In the genomic region with DNA sequence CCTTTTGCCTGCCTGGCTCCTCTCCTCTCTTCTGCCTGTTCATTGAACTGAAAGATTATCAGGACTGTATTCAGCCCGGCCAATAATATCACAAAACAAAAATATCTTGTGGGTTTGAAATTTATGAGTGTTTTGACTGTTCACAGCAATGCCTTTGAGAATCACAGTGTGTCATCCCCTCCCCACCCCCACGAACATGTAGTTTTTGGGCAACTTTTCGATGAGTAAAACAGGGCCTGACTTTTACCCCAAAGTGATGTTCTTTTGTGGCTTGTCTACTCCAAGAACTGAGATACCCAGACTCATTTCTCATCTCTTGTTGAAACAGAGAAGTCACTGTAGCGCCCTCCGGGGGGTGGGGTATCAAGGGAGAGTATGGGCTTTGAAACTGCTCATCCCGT, we compare ENCODE assay signal across 17 cellular contexts.
DNase-seq lines count a peak whose midpoint lies in the region; ATAC-seq, FAIRE-seq and TF ChIP-seq lines count a peak whose summit lies in the region.
"Had no signal": no experiment of that assay in that cellular context is flagged by ENCODE, and none has a peak within 500 bp of the region (broad histone marks: within the 10 kb centered on the region; RNA-seq: fewer than 3 reads in every experiment).

No MANE protein-coding gene starts in this region.

- no peak for FAIRE-seq in GM12891 (lab: Jason Lieb, UNC)
- FAIRE-seq: keratinocyte had no signal

- peaks cover 22% of the 10 kb centered on the region for H3K36me3 Mint-ChIP-seq in activated CD8-positive, alpha-beta memory T cell treated with anti-CD3 and anti-CD28 coated beads, Interleukin-2, amount 10 ng/mL, durations not matched to agents 7 days and 5 days
- peaks cover 63% of the 10 kb centered on the region for H3K36me3 Mint-ChIP-seq in activated T-helper 17 cell treated with anti-CD3 and anti-CD28 coated beads, Interleukin-2, amount 50 U/mL, for 72 hours (ENCODE audit: low read depth)
- H3K36me3 Mint-ChIP-seq in stimulated activated naive B cell treated with anti-CD40 and anti-IgM and Interleukin-4, amounts not matched to agents 10 μg/mL and 1 μg/mL and 100 μg/mL, for 72 hours: peaks cover 8 to 13% of the 10 kb centered on the region in 2 donors
- H3K36me3 Mint-ChIP-seq: brain had no signal

- H3K4me3 Mint-ChIP-seq in activated CD8-positive, alpha-beta memory T cell treated with anti-CD3 and anti-CD28 coated beads, Interleukin-2, amount 10 ng/mL, durations not matched to agents 7 days and 5 days: no peak overlapping the region
- no peak overlapping the region for H3K4me3 Mint-ChIP-seq in activated T-helper 17 cell treated with anti-CD3 and anti-CD28 coated beads, Interleukin-2, amount 50 U/mL, for 72 hours
- no peak overlapping the region for H3K4me3 Mint-ChIP-seq in stimulated activated naive B cell treated with anti-CD40 and anti-IgM and Interleukin-4, amounts not matched to agents 10 μg/mL and 1 μg/mL and 100 μg/mL, for 72 hours
- H3K4me3 Mint-ChIP-seq: brain; CD4-positive, alpha-beta T cell had no signal

- H3K27me3 ChIP-seq in spleen (replicated peaks in 1 of 7): no peaks in the 10 kb centered on the region
- H3K27me3 ChIP-seq: heart right ventricle, right atrium auricular region, transverse colon had no signal

- peak overlapping the region; percentile 62 for H3K27ac Mint-ChIP-seq in activated CD8-positive, alpha-beta memory T cell treated with anti-CD3 and anti-CD28 coated beads, Interleukin-2, amount 10 ng/mL, durations not matched to agents 7 days and 5 days
- no peak overlapping the region for H3K27ac Mint-ChIP-seq in activated T-helper 17 cell treated with anti-CD3 and anti-CD28 coated beads, Interleukin-2, amount 50 U/mL, for 72 hours
- no peak overlapping the region for H3K27ac Mint-ChIP-seq in stimulated activated naive B cell treated with anti-CD40 and anti-IgM and Interleukin-4, amounts not matched to agents 10 μg/mL and 1 μg/mL and 100 μg/mL, for 72 hours
- H3K27ac Mint-ChIP-seq: brain; CD4-positive, alpha-beta T cell had no signal

- TF ChIP-seq POLR2A in GM12891 (IDR thresholded peaks at IDR 0.05; ENCODE audit: low read depth, low read length): no peak
- no peak for TF ChIP-seq POLR2A in spleen (IDR thresholded peaks at IDR 0.05)

- no peaks in the 10 kb centered on the region for H3K27me3 Mint-ChIP-seq in activated CD8-positive, alpha-beta memory T cell treated with anti-CD3 and anti-CD28 coated beads, Interleukin-2, amount 10 ng/mL, durations not matched to agents 7 days and 5 days
- no peaks in the 10 kb centered on the region for H3K27me3 Mint-ChIP-seq in activated T-helper 17 cell treated with anti-CD3 and anti-CD28 coated beads, Interleukin-2, amount 50 U/mL, for 72 hours
- H3K27me3 Mint-ChIP-seq in stimulated activated naive B cell treated with anti-CD40 and anti-IgM and Interleukin-4, amounts not matched to agents 10 μg/mL and 1 μg/mL and 100 μg/mL, for 72 hours: no peaks in the 10 kb centered on the region
- H3K27me3 Mint-ChIP-seq: brain had no signal

- H3K9me3 Mint-ChIP-seq in activated CD8-positive, alpha-beta memory T cell treated with anti-CD3 and anti-CD28 coated beads, Interleukin-2, amount 10 ng/mL, durations not matched to agents 7 days and 5 days (ENCODE audit: low read depth): peaks cover 4% of the 10 kb centered on the region
- H3K9me3 Mint-ChIP-seq in activated T-helper 17 cell treated with anti-CD3 and anti-CD28 coated beads, Interleukin-2, amount 50 U/mL, for 72 hours: peaks cover 3% of the 10 kb centered on the region
- no peaks in the 10 kb centered on the region for H3K9me3 Mint-ChIP-seq in stimulated activated naive B cell treated with anti-CD40 and anti-IgM and Interleukin-4, amounts not matched to agents 10 μg/mL and 1 μg/mL and 100 μg/mL, for 72 hours
- H3K9me3 Mint-ChIP-seq: CD4-positive, alpha-beta T cell had no signal

- peaks cover 5 to 11% (median 10%) of the 10 kb centered on the region in 6 donors for H3K4me1 ChIP-seq in spleen

- H3K4me1 Mint-ChIP-seq in activated CD8-positive, alpha-beta memory T cell treated with anti-CD3 and anti-CD28 coated beads, Interleukin-2, amount 10 ng/mL, durations not matched to agents 7 days and 5 days: peaks cover 77% of the 10 kb centered on the region
- peaks cover 64% of the 10 kb centered on the region for H3K4me1 Mint-ChIP-seq in activated T-helper 17 cell treated with anti-CD3 and anti-CD28 coated beads, Interleukin-2, amount 50 U/mL, for 72 hours
- H3K4me1 Mint-ChIP-seq in stimulated activated naive B cell treated with anti-CD40 and anti-IgM and Interleukin-4, amounts not matched to agents 10 μg/mL and 1 μg/mL and 100 μg/mL, for 72 hours: peaks cover 5 to 10% of the 10 kb centered on the region in 2 donors

- 64 to 80% (median 70%) methylated on average over 6 of the region's 6 CpGs for WGBS in spleen, 5 donors

- no peaks in the 10 kb centered on the region for H3K36me3 ChIP-seq in spleen
- H3K36me3 ChIP-seq: heart right ventricle, right atrium auricular region, transverse colon had no signal

- peak; percentile 80 for DNase-seq in activated CD8-positive, alpha-beta memory T cell treated with anti-CD3 and anti-CD28 coated beads, Interleukin-2, amount 10 ng/mL, durations not matched to agents 7 days and 5 days
- no peak for DNase-seq in activated CD8-positive, alpha-beta memory T cell treated with anti-CD3 and anti-CD28 coated beads, Interleukin-2, amount 50 U/mL, for 4 hours
- peak; percentile 85 for DNase-seq in stimulated activated CD4-positive, alpha-beta T cell treated with anti-CD3 and anti-CD28 coated beads, Interleukin-15, amount 100 ng/mL, for 24 hours
- no peak for DNase-seq in stimulated activated naive B cell treated with anti-CD40 and anti-IgM and Interleukin-4, amounts not matched to agents 10 μg/mL and 1 μg/mL and 100 μg/mL, for 72 hours
- DNase-seq in GM12891 (ENCODE audit: insufficient read length, low spot score): no peak
- DNase-seq in spleen: no peak
- DNase-seq: activated gamma-delta T cell treated with Interleukin-2 at 50 U/mL for 16 hours; CD4-positive, alpha-beta T cell; DMS79; heart right ventricle; transverse colon had no signal

- no peaks in the 10 kb centered on the region for H3K9me3 ChIP-seq in spleen
- H3K9me3 ChIP-seq: heart right ventricle, right atrium auricular region, transverse colon had no signal

- peak; percentile 37 for ATAC-seq in activated CD8-positive, alpha-beta memory T cell treated with anti-CD3 and anti-CD28 coated beads, Interleukin-2, amount 10 ng/mL, durations not matched to agents 7 days and 5 days
- peak; percentile 51 for ATAC-seq in activated T-helper 17 cell treated with anti-CD3 and anti-CD28 coated beads, Interleukin-2, amount 50 U/mL, for 72 hours (replicated peaks)
- ATAC-seq in stimulated activated naive B cell treated with anti-CD40 and anti-IgM and Interleukin-4, amounts not matched to agents 10 μg/mL and 1 μg/mL and 100 μg/mL, for 72 hours (replicated peaks): peak; percentile 33 to 42
- no peak for ATAC-seq in GM18858 (IDR thresholded peaks at IDR 0.05; ENCODE audit: unreplicated experiment)
- ATAC-seq: heart right ventricle had no signal

- no peak overlapping the region for H3K27ac ChIP-seq in spleen
- H3K27ac ChIP-seq: heart right ventricle, HL-60, right atrium auricular region, transverse colon had no signal

- TF ChIP-seq CTCF in spleen (IDR thresholded peaks at IDR 0.05 in 8 of 11, conservative IDR thresholded peaks at IDR 0.05 in 3 of 11): no peak

- no peak overlapping the region for H3K4me3 ChIP-seq in spleen
- H3K4me3 ChIP-seq: heart right ventricle, right atrium auricular region, transverse colon had no signal

- CTCF ChIA-PET in activated CD8-positive, alpha-beta memory T cell treated with anti-CD3 and anti-CD28 coated beads, Interleukin-2, amount 10 ng/mL, durations not matched to agents 7 days and 5 days (lab: Charles Lee): no interaction called here

- intact Hi-C loops in spleen (cut with DNase I; ENCODE audit: low total_unique reads): no loop called here

TF ChIP-seq in GM12891, 5 proteins besides CTCF, POLR2A, EP300 and RAD21:
- no peak for TF ChIP-seq POLR2AphosphoS5 (IDR thresholded peaks at IDR 0.05; ENCODE audit: low read depth, low read length)
- TF ChIP-seq TAF1 (IDR thresholded peaks at IDR 0.05; ENCODE audit: low read depth, low read length): no peak
- no peak for TF ChIP-seq POU2F2 (IDR thresholded peaks at IDR 0.05; ENCODE audit: low read depth, low read length)
- no peak for TF ChIP-seq PAX5 (IDR thresholded peaks at IDR 0.05; ENCODE audit: insufficient read depth, low read length, severe bottlenecking)
- TF ChIP-seq SPI1 (IDR thresholded peaks at IDR 0.05; ENCODE audit: low read depth, low read length): no peak

Comparison
In these comparisons a context has a peak if more than half of its experiments do, and no peak if none do; other contexts are left out.
1. DNase-seq: peak in activated CD8-positive, alpha-beta memory T cell treated with anti-CD3 and anti-CD28 coated beads, Interleukin-2, amount 10 ng/mL, durations not matched to agents 7 days and 5 days (single experiment) and stimulated activated CD4-positive, alpha-beta T cell treated with anti-CD3 and anti-CD28 coated beads, Interleukin-15, amount 100 ng/mL, for 24 hours (single experiment); none in activated CD8-positive, alpha-beta memory T cell treated with anti-CD3 and anti-CD28 coated beads, Interleukin-2, amount 50 U/mL, for 4 hours (single experiment), stimulated activated naive B cell treated with anti-CD40 and anti-IgM and Interleukin-4, amounts not matched to agents 10 μg/mL and 1 μg/mL and 100 μg/mL, for 72 hours (single experiment), GM12891 (single experiment) and spleen (single experiment).